ENCODE assay signal across 15 cellular contexts in genomic region chr1:27876341-27877114, GRCh38. TPM values are rescaled to one million over a fixed set of nuclear protein-coding genes. Genes with fewer than 3 reads are reported as not detected.
DNase-seq lines count a peak whose midpoint lies in the region; ATAC-seq lines count a peak whose summit lies in the region.
"Had no signal": no experiment of that assay in that cellular context is flagged by ENCODE, and none has a peak within 500 bp of the region (broad histone marks: within the 10 kb centered on the region; RNA-seq: fewer than 3 reads in every experiment).

No MANE protein-coding gene starts in this region.

- H3K36me3 Mint-ChIP-seq in T-helper 1 cell treated with Interleukin-12 subunit alpha and Interleukin-12 subunit beta and Interleukin-4 antibody, amounts not matched to agents 30 μg/mL and 1 μg/mL, for 36 hours (ENCODE audit: low read depth): peaks cover 33% of the 10 kb centered on the region

- H3K27me3 ChIP-seq in NT2/D1 (ENCODE audit: insufficient read depth, insufficient read length) (peaks cover 12% of the 10 kb centered on the region), layer of hippocampus (ENCODE audit: control insufficient read depth, insufficient read depth, low read length) (no peaks in the 10 kb centered on the region)

- H3K4me1 ChIP-seq in NT2/D1 (ENCODE audit: insufficient read depth, insufficient read length): peaks cover 10% of the 10 kb centered on the region

- H3K9me3 ChIP-seq in NT2/D1 (ENCODE audit: insufficient read depth, low read length): no peaks in the 10 kb centered on the region

- peak overlapping the region; percentile 57 for H3K27ac Mint-ChIP-seq in T-helper 1 cell treated with Interleukin-12 subunit alpha and Interleukin-12 subunit beta and Interleukin-4 antibody, amounts not matched to agents 30 μg/mL and 1 μg/mL, for 36 hours

- H3K9ac ChIP-seq in NT2/D1 (ENCODE audit: insufficient read length, low read depth): peak overlapping the region; percentile 27

- ATAC-seq in HG03095 (IDR thresholded peaks at IDR 0.05; ENCODE audit: unreplicated experiment) (no peak), GM21576 (IDR thresholded peaks at IDR 0.05; ENCODE audit: unreplicated experiment) (no peak)

- peak overlapping the region; percentile 58 for H3K27ac ChIP-seq in layer of hippocampus (ENCODE audit: low read depth, low read length)
- H3K27ac ChIP-seq in substantia nigra (ENCODE audit: low read depth, low read length, poor library complexity, severe bottlenecking): peak overlapping the region; percentile 86

- H3K4me3 ChIP-seq in NT2/D1 (ENCODE audit: insufficient read length, low read depth): no peak overlapping the region
- H3K4me3 ChIP-seq: skin epidermis had no signal

- H3K36me3 ChIP-seq in NT2/D1 (ENCODE audit: insufficient read depth, insufficient read length, low read length): peaks cover 9% of the 10 kb centered on the region

- DNase-seq in T-helper 1 cell (no peak), NT2/D1 (ENCODE audit: low read depth, low spot score) (no peak), substantia nigra (lab: John Stamatoyannopoulos, UW) (peak in 1 of 49 donors; percentile 17), cerebellum (ENCODE audit: low spot score) (no peak)
- DNase-seq: activated CD4-positive, alpha-beta T cell treated with anti-CD3 and anti-CD28 coated beads for 4 hours; activated effector memory CD4-positive, alpha-beta T cell treated with Interleukin-2 at 50 U/mL for 16 hours; kidney glomerular epithelial cell; NCI-H2171 treated with DMSO at 0.1 percent for 48 hours; OCI-M1 had no signal

- H3K9me3 Mint-ChIP-seq in T-helper 1 cell treated with Interleukin-12 subunit alpha and Interleukin-12 subunit beta and Interleukin-4 antibody, amounts not matched to agents 30 μg/mL and 1 μg/mL, for 36 hours: no peaks in the 10 kb centered on the region
- H3K9me3 Mint-ChIP-seq: neural crest cell had no signal

- H3K27me3 Mint-ChIP-seq in T-helper 1 cell treated with Interleukin-12 subunit alpha and Interleukin-12 subunit beta and Interleukin-4 antibody, amounts not matched to agents 30 μg/mL and 1 μg/mL, for 36 hours (ENCODE audit: low read depth): no peaks in the 10 kb centered on the region

- H3K4me1 Mint-ChIP-seq in T-helper 1 cell treated with Interleukin-12 subunit alpha and Interleukin-12 subunit beta and Interleukin-4 antibody, amounts not matched to agents 30 μg/mL and 1 μg/mL, for 36 hours (ENCODE audit: low read depth): peaks cover 27% of the 10 kb centered on the region

- H3K4me3 Mint-ChIP-seq in T-helper 1 cell treated with Interleukin-12 subunit alpha and Interleukin-12 subunit beta and Interleukin-4 antibody, amounts not matched to agents 30 μg/mL and 1 μg/mL, for 36 hours: no peak overlapping the region
- H3K4me3 Mint-ChIP-seq: neural crest cell had no signal

RNA-seq across cellular contexts. Expression of gene THEMIS2, which starts 4.2 kb away (rescaled TPM):
- 2.1 TPM for total RNA-seq in cerebellum

RNA-seq across cellular contexts. Expression of gene RPA2, which starts 37.8 kb away (rescaled TPM):
- 43.6 TPM for total RNA-seq in cerebellum

RNA-seq across cellular contexts. Expression of gene PPP1R8, which starts 45.9 kb away (rescaled TPM):
- total RNA-seq in cerebellum: 40.5 TPM

RNA-seq across cellular contexts. Expression of gene SMPDL3B, which starts 58.3 kb away (rescaled TPM):
- 0.73 TPM for total RNA-seq in cerebellum
- total RNA-seq: neural crest cell had no signal
